In genomic region chr12:129467289-129467688, GRCh38 we compare ENCODE assay signal across 24 cellular contexts.
DNase-seq lines count a peak whose midpoint lies in the region; ATAC-seq and TF ChIP-seq lines count a peak whose summit lies in the region.
"Had no signal": no experiment of that assay in that cellular context is flagged by ENCODE, and none has a peak within 500 bp of the region (broad histone marks: within the 10 kb centered on the region; RNA-seq: fewer than 3 reads in every experiment).

No MANE protein-coding gene starts in this region.

- peaks cover 19% of the 10 kb centered on the region for H3K9me3 Mint-ChIP-seq in activated naive CD4-positive, alpha-beta T cell treated with anti-CD3 and anti-CD28 coated beads, Interleukin-2, amount 10 ng/mL, durations not matched to agents 7 days and 5 days
- peaks cover 10% of the 10 kb centered on the region for H3K9me3 Mint-ChIP-seq in activated naive CD4-positive, alpha-beta T cell treated with anti-CD3 and anti-CD28 coated beads for 36 hours

- H3K4me3 ChIP-seq in SJCRH30, result no peak overlapping the region
- H3K4me3 ChIP-seq in endocrine pancreas (ENCODE audit: control insufficient read depth, insufficient read depth, low read length), result peak overlapping the region; percentile 28
- H3K4me3 ChIP-seq in testis, result no peak overlapping the region
- no peak overlapping the region for H3K4me3 ChIP-seq in BE2C (ENCODE audit: low read depth, low read length)
- H3K4me3 ChIP-seq: BLaER1, GM12878, GM23338 had no signal

- no peak for TF ChIP-seq POLR2A in testis (IDR thresholded peaks at IDR 0.05)

- H3K27ac Mint-ChIP-seq in activated naive CD4-positive, alpha-beta T cell treated with anti-CD3 and anti-CD28 coated beads, Interleukin-2, amount 10 ng/mL, durations not matched to agents 7 days and 5 days, result peak overlapping the region; percentile 49
- no peak overlapping the region for H3K27ac Mint-ChIP-seq in activated naive CD4-positive, alpha-beta T cell treated with anti-CD3 and anti-CD28 coated beads for 36 hours
- H3K27ac Mint-ChIP-seq: CD14-positive monocyte; CD4-positive, alpha-beta memory T cell; GM23338; HFFc6; IgD-negative memory B cell had no signal

- H3K27ac ChIP-seq in SJCRH30 (no peak overlapping the region), testis (no peak overlapping the region)
- H3K27ac ChIP-seq: BLaER1 had no signal

- H3K4me1 ChIP-seq in SJCRH30, result no peaks in the 10 kb centered on the region
- peaks cover 5% of the 10 kb centered on the region for H3K4me1 ChIP-seq in endocrine pancreas (ENCODE audit: control insufficient read depth, insufficient read depth, low read length)
- H3K4me1 ChIP-seq in testis, result no peaks in the 10 kb centered on the region
- H3K4me1 ChIP-seq in BE2C, result no peaks in the 10 kb centered on the region
- H3K4me1 ChIP-seq: BLaER1 had no signal

- no peak overlapping the region for H3K4me3 Mint-ChIP-seq in activated naive CD4-positive, alpha-beta T cell treated with anti-CD3 and anti-CD28 coated beads, Interleukin-2, amount 10 ng/mL, durations not matched to agents 7 days and 5 days
- H3K4me3 Mint-ChIP-seq in activated naive CD4-positive, alpha-beta T cell treated with anti-CD3 and anti-CD28 coated beads for 36 hours, result no peak overlapping the region
- H3K4me3 Mint-ChIP-seq: CD14-positive monocyte; CD4-positive, alpha-beta memory T cell; GM23338; HFFc6; IgD-negative memory B cell had no signal

- ATAC-seq in HG03520 (IDR thresholded peaks at IDR 0.05; ENCODE audit: unreplicated experiment) (no peak), GM21526 (IDR thresholded peaks at IDR 0.05; ENCODE audit: low FRiP score, unreplicated experiment) (no peak)
- ATAC-seq: GM12878, GM23338, HCT116, HepG2 had no signal

- TF ChIP-seq CTCF in testis (IDR thresholded peaks at IDR 0.05), result no peak
- TF ChIP-seq CTCF in BE2C (IDR thresholded peaks at IDR 0.05; ENCODE audit: low read depth, low read length), result no peak

- H3K36me3 ChIP-seq in SJCRH30, result no peaks in the 10 kb centered on the region
- H3K36me3 ChIP-seq in endocrine pancreas (ENCODE audit: control insufficient read depth, insufficient read depth, low read length), result no peaks in the 10 kb centered on the region
- H3K36me3 ChIP-seq in testis (ENCODE audit: low read depth, missing control alignments), result no peaks in the 10 kb centered on the region
- H3K36me3 ChIP-seq in BE2C, result no peaks in the 10 kb centered on the region
- H3K36me3 ChIP-seq: BLaER1 had no signal

- H3K9ac ChIP-seq in endocrine pancreas (ENCODE audit: control insufficient read depth, insufficient read depth, low read length), result no peak overlapping the region
- H3K9ac ChIP-seq: BLaER1 had no signal

- intact Hi-C loops in activated naive CD4-positive, alpha-beta T cell treated with anti-CD3 and anti-CD28 coated beads for 36 hours (cut with micrococcal nuclease), result no loop called here
- intact Hi-C loops in testis (cut with DNase I; ENCODE audit: low total_unique reads), result no loop called here

- H3K9me3 ChIP-seq in SJCRH30 (replicated peaks) (no peaks in the 10 kb centered on the region), endocrine pancreas (ENCODE audit: control insufficient read depth, low read length) (no peaks in the 10 kb centered on the region), testis (no peaks in the 10 kb centered on the region), BE2C (peaks cover 2% of the 10 kb centered on the region; the same call in 1 of the 2 replicates)
- H3K9me3 ChIP-seq: BLaER1 had no signal

- 0 to 22% methylated on average over 1 of the region's 1 CpG for WGBS in testis, 2 donors

- H3K27me3 ChIP-seq in SJCRH30 (no peaks in the 10 kb centered on the region), endocrine pancreas (ENCODE audit: control insufficient read depth, insufficient read depth, low read length) (no peaks in the 10 kb centered on the region), testis (no peaks in the 10 kb centered on the region), BE2C (no peaks in the 10 kb centered on the region)
- H3K27me3 ChIP-seq: BLaER1 had no signal

- no peaks in the 10 kb centered on the region for H3K36me3 Mint-ChIP-seq in activated naive CD4-positive, alpha-beta T cell treated with anti-CD3 and anti-CD28 coated beads, Interleukin-2, amount 10 ng/mL, durations not matched to agents 7 days and 5 days
- no peaks in the 10 kb centered on the region for H3K36me3 Mint-ChIP-seq in activated naive CD4-positive, alpha-beta T cell treated with anti-CD3 and anti-CD28 coated beads for 36 hours (ENCODE audit: low read depth)
- H3K36me3 Mint-ChIP-seq: CD14-positive monocyte; CD4-positive, alpha-beta memory T cell; IgD-negative memory B cell had no signal

- H3K4me1 Mint-ChIP-seq in activated naive CD4-positive, alpha-beta T cell treated with anti-CD3 and anti-CD28 coated beads, Interleukin-2, amount 10 ng/mL, durations not matched to agents 7 days and 5 days, result no peaks in the 10 kb centered on the region
- no peaks in the 10 kb centered on the region for H3K4me1 Mint-ChIP-seq in activated naive CD4-positive, alpha-beta T cell treated with anti-CD3 and anti-CD28 coated beads for 36 hours (ENCODE audit: low read depth)
- H3K4me1 Mint-ChIP-seq: CD14-positive monocyte; CD4-positive, alpha-beta memory T cell; GM23338; IgD-negative memory B cell had no signal

- H3K27me3 Mint-ChIP-seq in activated naive CD4-positive, alpha-beta T cell treated with anti-CD3 and anti-CD28 coated beads, Interleukin-2, amount 10 ng/mL, durations not matched to agents 7 days and 5 days, result no peaks in the 10 kb centered on the region
- no peaks in the 10 kb centered on the region for H3K27me3 Mint-ChIP-seq in activated naive CD4-positive, alpha-beta T cell treated with anti-CD3 and anti-CD28 coated beads for 36 hours (ENCODE audit: low read depth)
- H3K27me3 Mint-ChIP-seq: CD4-positive, alpha-beta memory T cell; IgD-negative memory B cell had no signal

- CTCF ChIA-PET in activated naive CD4-positive, alpha-beta T cell treated with anti-CD3 and anti-CD28 coated beads, Interleukin-2, amount 10 ng/mL, durations not matched to agents 7 days and 5 days (lab: Charles Lee), result no interaction called here
- CTCF ChIA-PET in activated naive CD4-positive, alpha-beta T cell treated with anti-CD3 and anti-CD28 coated beads for 36 hours (lab: Charles Lee), result no interaction called here

- DNase-seq in activated naive CD4-positive, alpha-beta T cell treated with anti-CD3 and anti-CD28 coated beads, Interleukin-2, amount 10 ng/mL, durations not matched to agents 7 days and 5 days, result no peak
- no peak for DNase-seq in activated naive CD4-positive, alpha-beta T cell treated with anti-CD3 and anti-CD28 coated beads for 36 hours
- DNase-seq in SJCRH30 (peak; percentile 24 to 25), testis (peak; percentile 66), BE2C (no peak)
- DNase-seq: ACHN; AML-193; CD4-positive, alpha-beta memory T cell; DMS153; DND-41; EL; H7; HFFc6; KG1 had no signal

Comparison
In these comparisons a context has a peak if more than half of its experiments do, and no peak if none do; other contexts are left out.
1. DNase-seq: peak in SJCRH30 (2 of 2) and testis (single experiment); none in activated naive CD4-positive, alpha-beta T cell treated with anti-CD3 and anti-CD28 coated beads, Interleukin-2, amount 10 ng/mL, durations not matched to agents 7 days and 5 days (single experiment), activated naive CD4-positive, alpha-beta T cell treated with anti-CD3 and anti-CD28 coated beads for 36 hours (single experiment) and BE2C (single experiment).